ENCODE assay signal across 14 cellular contexts in the genomic region with DNA sequence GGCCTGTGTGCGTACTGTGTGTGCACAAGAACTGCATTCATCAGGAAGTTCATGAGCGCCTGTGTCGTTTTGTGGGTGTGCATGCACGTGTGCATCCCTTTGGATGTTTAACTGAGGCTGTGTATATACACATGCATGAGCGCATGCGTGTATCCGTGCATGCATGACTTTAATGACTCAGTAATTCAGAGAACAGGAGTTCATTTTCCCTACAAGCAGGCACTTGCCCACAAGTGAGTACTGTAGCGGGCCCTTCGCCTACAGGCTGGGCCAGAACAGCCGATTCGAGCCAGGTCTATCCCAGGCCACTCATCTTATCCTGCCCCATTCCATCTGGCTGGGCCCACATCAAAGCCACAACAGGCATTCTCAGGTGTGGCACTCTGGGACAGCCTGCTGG.
"Had no signal": no experiment of that assay in that cellular context is flagged by ENCODE, and none has a peak within 500 bp of the region (broad histone marks: within the 10 kb centered on the region; RNA-seq: fewer than 3 reads in every experiment).

No MANE protein-coding gene starts in this region.

- H3K36me3 ChIP-seq: breast epithelium, gastroesophageal sphincter, neural progenitor cell, pancreas, tibial artery had no signal

- H3K4me3 ChIP-seq: breast epithelium, gastroesophageal sphincter, neural progenitor cell, pancreas, tibial artery had no signal

- H3K4me1 ChIP-seq: breast epithelium, gastroesophageal sphincter, neural progenitor cell, pancreas, tibial artery had no signal

- H3K9me3 ChIP-seq: breast epithelium, gastroesophageal sphincter, pancreas, tibial artery had no signal

- H3K27ac ChIP-seq: breast epithelium, gastroesophageal sphincter, neural progenitor cell, pancreas, tibial artery had no signal

- H3K4me2 ChIP-seq: neural progenitor cell had no signal

- H3K27me3 ChIP-seq: breast epithelium, gastroesophageal sphincter, neural progenitor cell, pancreas had no signal

- H2AFZ ChIP-seq: neural progenitor cell had no signal

- DNase-seq: activated CD4-positive, alpha-beta T cell treated with anti-CD3 and anti-CD28 coated beads for 1 hour; activated CD8-positive, alpha-beta memory T cell treated with anti-CD3 and anti-CD28 coated beads, Interleukin-2, amount 50 U/mL, for 4 hours; activated CD8-positive, alpha-beta T cell treated with anti-CD3 and anti-CD28 coated beads for 36 hours; activated naive CD4-positive, alpha-beta T cell; activated T-cell treated with anti-CD3 and anti-CD28 coated beads, Interleukin-2, amount 50 U/mL, for 72 hours; aorta; pancreas; stimulated activated CD4-positive, alpha-beta T cell treated with anti-CD3 and anti-CD28 coated beads, Interleukin-15, amount 100 ng/mL, for 24 hours; stimulated activated CD4-positive, alpha-beta T cell treated with anti-CD3 and anti-CD28 coated beads, Interleukin-4, amount 100 ng/mL, for 24 hours; stimulated activated naive CD8-positive, alpha-beta T cell treated with anti-CD3 and anti-CD28 coated beads, Interleukin-15, amount 100 ng/mL, for 72 hours; tibial artery had no signal

- H3K9ac ChIP-seq: neural progenitor cell had no signal

- ATAC-seq: activated CD8-positive, alpha-beta T cell treated with anti-CD3 and anti-CD28 coated beads for 36 hours; activated T-cell treated with anti-CD3 and anti-CD28 coated beads, Interleukin-2, amount 50 U/mL, for 72 hours; gastroesophageal sphincter; pancreas; stimulated activated naive CD8-positive, alpha-beta T cell treated with anti-CD3 and anti-CD28 coated beads, Interleukin-15, amount 100 ng/mL, for 72 hours had no signal
